In genomic region chr6:125110056-125110455, GRCh38 we compare ENCODE assay signal across 22 cellular contexts.
"Had no signal": no experiment of that assay in that cellular context is flagged by ENCODE, and none has a peak within 500 bp of the region (broad histone marks: within the 10 kb centered on the region; RNA-seq: fewer than 3 reads in every experiment).

No MANE protein-coding gene starts in this region.

- H3K4me1 ChIP-seq: colonic mucosa, esophagus muscularis mucosa, esophagus squamous epithelium, gastrocnemius medialis, gastroesophageal sphincter, heart left ventricle, heart right ventricle had no signal

- H3K9me3 ChIP-seq: colonic mucosa had no signal

- DNase-seq: colonic mucosa; cortex of kidney; dermis blood vessel endothelial cell; dorsolateral prefrontal cortex; effector CD4-positive, alpha-beta T cell; effector CD8-positive, alpha-beta T cell; effector memory CD4-positive, alpha-beta T cell; effector memory CD8-positive, alpha-beta T cell; endodermal cell; erythroblast; esophagus squamous epithelium; foreskin fibroblast; foreskin keratinocyte; foreskin melanocyte; gastrocnemius medialis; glutamatergic neuron; heart left ventricle; heart right ventricle had no signal

- H3K36me3 ChIP-seq: colonic mucosa, esophagus muscularis mucosa, esophagus squamous epithelium, gastrocnemius medialis, gastroesophageal sphincter, heart left ventricle, heart right ventricle had no signal

- H3K27ac ChIP-seq: colonic mucosa, coronary artery, dorsolateral prefrontal cortex, epithelial cell of prostate, esophagus muscularis mucosa, esophagus squamous epithelium, foreskin keratinocyte, gastrocnemius medialis, gastroesophageal sphincter, heart left ventricle, heart right ventricle had no signal

- H3K4me3 ChIP-seq: colonic mucosa, coronary artery, dorsolateral prefrontal cortex, esophagus muscularis mucosa, esophagus squamous epithelium, gastrocnemius medialis, gastroesophageal sphincter, heart left ventricle, heart right ventricle had no signal
